Comparison of ENCODE assay signal across 1 cellular context in the genomic region with DNA sequence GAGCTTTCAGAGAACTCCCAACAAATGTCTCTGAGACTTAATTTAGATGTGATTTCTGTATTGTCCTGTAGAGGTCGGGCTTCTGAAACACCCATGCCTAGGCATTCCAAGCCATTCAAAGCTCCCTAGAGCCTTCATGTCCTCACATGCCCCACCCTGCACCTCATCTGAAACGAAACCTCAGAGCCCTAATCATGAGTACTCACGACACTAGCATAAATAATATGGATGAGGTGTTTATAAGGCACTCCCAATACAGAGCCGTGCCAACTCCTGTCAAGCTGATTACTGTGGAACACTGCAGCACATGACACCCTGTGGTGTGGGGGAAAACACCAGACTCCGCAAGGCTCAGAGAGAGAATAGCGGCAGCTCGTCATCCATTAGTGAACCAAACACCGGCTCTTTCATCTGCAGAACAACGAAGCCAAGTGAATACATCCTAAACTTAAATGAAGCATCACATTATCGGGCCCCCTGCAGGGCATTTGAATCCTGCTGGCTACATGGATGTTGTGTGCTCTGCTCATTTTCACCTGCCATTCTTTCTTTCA.
TF ChIP-seq lines count a peak whose summit lies in the region.

No MANE protein-coding gene starts in this region.

TF ChIP-seq in GM23338, 12 proteins besides CTCF, POLR2A, EP300 and RAD21 (continued from another document):
- TF ChIP-seq CREB1 (CRISPR knock-in tag; IDR thresholded peaks at IDR 0.05; ENCODE audit: low read depth), result no peak
- no peak for TF ChIP-seq EZH2 (IDR thresholded peaks at IDR 0.05; ENCODE audit: low read depth, unreplicated experiment)
- no peak for TF ChIP-seq ZNF114 (CRISPR knock-in tag; IDR thresholded peaks at IDR 0.05)
- no peak for TF ChIP-seq ZNF331 (CRISPR knock-in tag; IDR thresholded peaks at IDR 0.05; ENCODE audit: low read depth)
- TF ChIP-seq ETS1 (IDR thresholded peaks at IDR 0.05), result no peak
- TF ChIP-seq POLR2AphosphoS5 (IDR thresholded peaks at IDR 0.05; ENCODE audit: low read depth), result no peak
- TF ChIP-seq NANOG (IDR thresholded peaks at IDR 0.05; ENCODE audit: borderline replicate concordance), result no peak
- TF ChIP-seq, protein P1, sequence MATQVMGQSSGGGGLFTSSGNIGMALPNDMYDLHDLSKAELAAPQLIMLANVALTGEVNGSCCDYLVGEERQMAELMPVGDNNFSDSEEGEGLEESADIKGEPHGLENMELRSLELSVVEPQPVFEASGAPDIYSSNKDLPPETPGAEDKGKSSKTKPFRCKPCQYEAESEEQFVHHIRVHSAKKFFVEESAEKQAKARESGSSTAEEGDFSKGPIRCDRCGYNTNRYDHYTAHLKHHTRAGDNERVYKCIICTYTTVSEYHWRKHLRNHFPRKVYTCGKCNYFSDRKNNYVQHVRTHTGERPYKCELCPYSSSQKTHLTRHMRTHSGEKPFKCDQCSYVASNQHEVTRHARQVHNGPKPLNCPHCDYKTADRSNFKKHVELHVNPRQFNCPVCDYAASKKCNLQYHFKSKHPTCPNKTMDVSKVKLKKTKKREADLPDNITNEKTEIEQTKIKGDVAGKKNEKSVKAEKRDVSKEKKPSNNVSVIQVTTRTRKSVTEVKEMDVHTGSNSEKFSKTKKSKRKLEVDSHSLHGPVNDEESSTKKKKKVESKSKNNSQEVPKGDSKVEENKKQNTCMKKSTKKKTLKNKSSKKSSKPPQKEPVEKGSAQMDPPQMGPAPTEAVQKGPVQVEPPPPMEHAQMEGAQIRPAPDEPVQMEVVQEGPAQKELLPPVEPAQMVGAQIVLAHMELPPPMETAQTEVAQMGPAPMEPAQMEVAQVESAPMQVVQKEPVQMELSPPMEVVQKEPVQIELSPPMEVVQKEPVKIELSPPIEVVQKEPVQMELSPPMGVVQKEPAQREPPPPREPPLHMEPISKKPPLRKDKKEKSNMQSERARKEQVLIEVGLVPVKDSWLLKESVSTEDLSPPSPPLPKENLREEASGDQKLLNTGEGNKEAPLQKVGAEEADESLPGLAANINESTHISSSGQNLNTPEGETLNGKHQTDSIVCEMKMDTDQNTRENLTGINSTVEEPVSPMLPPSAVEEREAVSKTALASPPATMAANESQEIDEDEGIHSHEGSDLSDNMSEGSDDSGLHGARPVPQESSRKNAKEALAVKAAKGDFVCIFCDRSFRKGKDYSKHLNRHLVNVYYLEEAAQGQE (IDR thresholded peaks at IDR 0.05; ENCODE audit: unreplicated experiment), result no peak
- TF ChIP-seq JUNB (IDR thresholded peaks at IDR 0.05; ENCODE audit: unreplicated experiment), result no peak
- no peak for TF ChIP-seq EZH2phosphoT487 (IDR thresholded peaks at IDR 0.05; ENCODE audit: unreplicated experiment)
